In genomic region chr6:38925110-38925509, GRCh38 we compare ENCODE assay signal across 3 cellular contexts.
"Had no signal": no experiment of that assay in that cellular context is flagged by ENCODE, and none has a peak within 500 bp of the region (broad histone marks: within the 10 kb centered on the region; RNA-seq: fewer than 3 reads in every experiment).

No MANE protein-coding gene starts in this region.

- DNase-seq: GDM1, GF-D8 had no signal

- H3K4me3 ChIP-seq: GM12878 had no signal

- ATAC-seq: GM12878 had no signal
